In the genomic region with DNA sequence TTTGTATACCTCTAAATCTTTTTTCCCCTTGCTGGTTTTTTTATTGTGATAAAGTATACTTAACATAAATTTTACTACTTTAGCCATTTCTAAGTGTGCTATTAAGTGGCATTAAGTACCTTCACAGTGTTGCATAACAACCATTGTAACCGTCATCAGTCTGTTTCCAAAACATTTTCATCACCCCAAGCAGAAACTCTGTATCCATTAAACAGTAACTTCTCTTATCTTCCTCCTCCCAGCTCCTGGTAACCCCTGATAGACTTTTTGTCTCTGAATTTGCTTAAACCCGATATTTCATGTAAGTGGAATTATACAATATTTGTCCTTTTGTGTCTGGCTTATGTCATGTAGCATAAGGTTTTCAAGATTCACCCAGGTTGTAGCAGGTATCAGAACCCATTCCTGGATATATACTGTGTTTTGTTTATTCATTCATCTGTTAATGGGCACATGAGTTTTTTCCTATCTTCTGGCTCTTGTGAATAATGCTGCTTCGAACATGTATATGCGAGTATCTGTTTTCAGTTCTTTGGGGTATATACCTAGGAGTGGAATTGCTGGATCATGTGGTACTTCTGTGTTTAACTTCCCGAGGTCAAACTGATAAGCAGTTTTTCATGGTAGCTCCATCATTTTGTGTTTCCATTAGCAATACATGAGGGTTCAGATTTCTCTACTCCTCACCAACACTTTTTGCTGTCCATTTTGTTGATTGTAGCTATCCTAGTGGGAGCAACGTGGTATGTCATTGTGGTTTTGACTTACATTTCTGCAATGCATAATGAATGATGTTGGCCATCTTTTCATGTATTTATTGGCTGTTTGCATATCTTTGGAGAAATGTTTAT, we compare ENCODE assay signal across 1 cellular context.
TF ChIP-seq lines count a peak whose summit lies in the region.

No MANE protein-coding gene starts in this region.

TF ChIP-seq in HEK293, 187 proteins besides CTCF, POLR2A, EP300 and RAD21 (continued from another document):
- TF ChIP-seq, protein P1, sequence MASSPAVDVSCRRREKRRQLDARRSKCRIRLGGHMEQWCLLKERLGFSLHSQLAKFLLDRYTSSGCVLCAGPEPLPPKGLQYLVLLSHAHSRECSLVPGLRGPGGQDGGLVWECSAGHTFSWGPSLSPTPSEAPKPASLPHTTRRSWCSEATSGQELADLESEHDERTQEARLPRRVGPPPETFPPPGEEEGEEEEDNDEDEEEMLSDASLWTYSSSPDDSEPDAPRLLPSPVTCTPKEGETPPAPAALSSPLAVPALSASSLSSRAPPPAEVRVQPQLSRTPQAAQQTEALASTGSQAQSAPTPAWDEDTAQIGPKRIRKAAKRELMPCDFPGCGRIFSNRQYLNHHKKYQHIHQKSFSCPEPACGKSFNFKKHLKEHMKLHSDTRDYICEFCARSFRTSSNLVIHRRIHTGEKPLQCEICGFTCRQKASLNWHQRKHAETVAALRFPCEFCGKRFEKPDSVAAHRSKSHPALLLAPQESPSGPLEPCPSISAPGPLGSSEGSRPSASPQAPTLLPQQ (tag by site-specific recombination; IDR thresholded peaks at IDR 0.05) = no peak
- TF ChIP-seq ZNF146 (tag by site-specific recombination; IDR thresholded peaks at IDR 0.05) = no peak
- no peak for TF ChIP-seq ZNF701 (tag by site-specific recombination; IDR thresholded peaks at IDR 0.05)
- TF ChIP-seq ZNF169 (tag by site-specific recombination; IDR thresholded peaks at IDR 0.05) = no peak
- no peak for TF ChIP-seq ZNF211 (tag by site-specific recombination; IDR thresholded peaks at IDR 0.05; ENCODE audit: low read depth)
- peak; percentile 98; the same call in 1 of the 2 replicates for TF ChIP-seq ZNF140 (tag by site-specific recombination; IDR thresholded peaks at IDR 0.05)
- TF ChIP-seq, protein P2, sequence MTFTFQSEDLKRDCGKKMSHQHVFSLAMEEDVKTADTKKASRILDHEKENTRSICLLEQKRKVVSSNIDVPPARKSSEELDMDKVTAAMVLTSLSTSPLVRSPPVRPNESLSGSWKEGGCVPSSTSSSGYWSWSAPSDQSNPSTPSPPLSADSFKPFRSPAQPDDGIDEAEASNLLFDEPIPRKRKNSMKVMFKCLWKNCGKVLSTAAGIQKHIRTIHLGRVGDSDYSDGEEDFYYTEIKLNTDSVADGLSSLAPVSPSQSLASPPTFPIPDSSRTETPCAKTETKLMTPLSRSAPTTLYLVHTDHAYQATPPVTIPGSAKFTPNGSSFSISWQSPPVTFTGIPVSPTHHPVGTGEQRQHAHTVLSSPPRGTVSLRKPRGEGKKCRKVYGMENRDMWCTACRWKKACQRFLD (tag by site-specific recombination; IDR thresholded peaks at IDR 0.05) = no peak
- no peak for TF ChIP-seq ZBTB8A (tag by site-specific recombination; IDR thresholded peaks at IDR 0.05)
- TF ChIP-seq, protein P3, sequence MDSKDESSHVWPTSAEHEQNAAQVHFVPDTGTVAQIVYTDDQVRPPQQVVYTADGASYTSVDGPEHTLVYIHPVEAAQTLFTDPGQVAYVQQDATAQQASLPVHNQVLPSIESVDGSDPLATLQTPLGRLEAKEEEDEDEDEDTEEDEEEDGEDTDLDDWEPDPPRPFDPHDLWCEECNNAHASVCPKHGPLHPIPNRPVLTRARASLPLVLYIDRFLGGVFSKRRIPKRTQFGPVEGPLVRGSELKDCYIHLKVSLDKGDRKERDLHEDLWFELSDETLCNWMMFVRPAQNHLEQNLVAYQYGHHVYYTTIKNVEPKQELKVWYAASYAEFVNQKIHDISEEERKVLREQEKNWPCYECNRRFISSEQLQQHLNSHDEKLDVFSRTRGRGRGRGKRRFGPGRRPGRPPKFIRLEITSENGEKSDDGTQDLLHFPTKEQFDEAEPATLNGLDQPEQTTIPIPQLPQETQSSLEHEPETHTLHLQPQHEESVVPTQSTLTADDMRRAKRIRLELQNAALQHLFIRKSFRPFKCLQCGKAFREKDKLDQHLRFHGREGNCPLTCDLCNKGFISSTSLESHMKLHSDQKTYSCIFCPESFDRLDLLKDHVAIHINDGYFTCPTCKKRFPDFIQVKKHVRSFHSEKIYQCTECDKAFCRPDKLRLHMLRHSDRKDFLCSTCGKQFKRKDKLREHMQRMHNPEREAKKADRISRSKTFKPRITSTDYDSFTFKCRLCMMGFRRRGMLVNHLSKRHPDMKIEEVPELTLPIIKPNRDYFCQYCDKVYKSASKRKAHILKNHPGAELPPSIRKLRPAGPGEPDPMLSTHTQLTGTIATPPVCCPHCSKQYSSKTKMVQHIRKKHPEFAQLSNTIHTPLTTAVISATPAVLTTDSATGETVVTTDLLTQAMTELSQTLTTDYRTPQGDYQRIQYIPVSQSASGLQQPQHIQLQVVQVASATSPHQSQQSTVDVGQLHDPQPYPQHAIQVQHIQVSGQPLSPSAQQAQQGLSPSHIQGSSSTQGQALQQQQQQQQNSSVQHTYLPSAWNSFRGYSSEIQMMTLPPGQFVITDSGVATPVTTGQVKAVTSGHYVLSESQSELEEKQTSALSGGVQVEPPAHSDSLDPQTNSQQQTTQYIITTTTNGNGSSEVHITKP (tag by site-specific recombination; IDR thresholded peaks at IDR 0.05) = no peak
